ENCODE assay signal across 1 cellular context in genomic region chr10:14879801-14880193, GRCh38.
TF ChIP-seq lines count a peak whose summit lies in the region.

No MANE protein-coding gene starts in this region.

TF ChIP-seq in H1, 55 proteins besides CTCF, POLR2A, EP300 and RAD21:
- TF ChIP-seq GABPA (IDR thresholded peaks at IDR 0.05; ENCODE audit: borderline replicate concordance, insufficient read depth, low read length) (no peak), CREB1 (IDR thresholded peaks at IDR 0.05) (no peak), TEAD4 (IDR thresholded peaks at IDR 0.05; ENCODE audit: low read depth, low read length) (no peak), TAF1 (IDR thresholded peaks at IDR 0.05; ENCODE audit: low read depth, low read length) (no peak), KDM1A (IDR thresholded peaks at IDR 0.05; ENCODE audit: borderline replicate concordance, low read length) (no peak), JUN (IDR thresholded peaks at IDR 0.05; ENCODE audit: low read depth, low read length) (no peak), POU5F1 (IDR thresholded peaks at IDR 0.05; ENCODE audit: low read depth, low read length) (no peak), TAF7 (optimal IDR thresholded peaks at IDR 0.05; ENCODE audit: borderline replicate concordance, low read depth, low read length) (no peak), CBX8 (IDR thresholded peaks at IDR 0.05; ENCODE audit: borderline replicate concordance, low read depth, low read length) (no peak), EGR1 (IDR thresholded peaks at IDR 0.05; ENCODE audit: borderline replicate concordance, low read depth, low read length) (no peak), SRF (IDR thresholded peaks at IDR 0.05; ENCODE audit: low read depth, low read length) (no peak), CHD1 (IDR thresholded peaks at IDR 0.05; ENCODE audit: low read depth, low read length) (no peak), ATF2 (IDR thresholded peaks at IDR 0.05; ENCODE audit: low read length) (no peak), E2F6 (IDR thresholded peaks at IDR 0.05) (no peak), SUZ12 (IDR thresholded peaks at IDR 0.05; ENCODE audit: low read length) (no peak), PHF8 (conservative IDR thresholded peaks at IDR 0.05; ENCODE audit: low read depth, low read length) (no peak), TBP (IDR thresholded peaks at IDR 0.05; ENCODE audit: low read depth, low read length) (0 out of 2 replicates have a peak, but pooled peaks have one; percentile 4), KDM4A (IDR thresholded peaks at IDR 0.05; ENCODE audit: low read depth, low read length, severe bottlenecking) (no peak), CHD7 (IDR thresholded peaks at IDR 0.05; ENCODE audit: insufficient replicate concordance, low read length) (no peak), JUND (IDR thresholded peaks at IDR 0.05; ENCODE audit: low read length) (0 out of 2 replicates have a peak, but pooled peaks have one; percentile 4), BACH1 (IDR thresholded peaks at IDR 0.05; ENCODE audit: low read length) (0 out of 2 replicates have a peak, but pooled peaks have one; percentile 1), EZH2 (IDR thresholded peaks at IDR 0.05; ENCODE audit: low read depth, low read length, severe bottlenecking) (no peak)
